In the genomic region with DNA sequence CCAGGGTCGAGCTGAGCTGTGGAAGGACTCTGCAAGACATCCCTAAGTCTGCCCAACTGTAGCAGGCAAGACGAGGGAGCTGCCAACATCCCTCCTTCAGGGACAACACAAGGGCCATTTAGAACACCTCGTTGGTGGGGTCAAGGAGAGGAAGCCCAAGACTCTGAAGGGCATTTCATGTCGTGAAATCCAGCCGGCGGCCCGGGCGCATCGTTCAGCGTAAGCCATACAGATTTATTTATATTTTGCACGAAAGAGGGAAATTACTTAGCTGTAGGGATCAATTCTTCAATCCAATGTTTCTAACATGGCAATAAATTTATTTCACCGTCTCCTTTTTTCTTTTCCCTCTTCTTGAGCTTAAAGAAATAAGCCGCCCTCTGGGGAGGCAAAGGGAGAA, we compare ENCODE assay signal across 7 cellular contexts.
"Had no signal": no experiment of that assay in that cellular context is flagged by ENCODE, and none has a peak within 500 bp of the region (broad histone marks: within the 10 kb centered on the region; RNA-seq: fewer than 3 reads in every experiment).

No MANE protein-coding gene starts in this region.

- H3K4me3 ChIP-seq: K562 had no signal

- H3K4me2 ChIP-seq: KMS-11 had no signal

- DNase-seq: IMR-90, KBM-7, KG1 had no signal

- ATAC-seq: HepG2, K562 had no signal

- H3K27ac ChIP-seq: HL-60, KMS-11 had no signal

- H3K9ac ChIP-seq: KMS-11 had no signal
